ENCODE assay signal across 35 cellular contexts in genomic region chr11:76946223-76946622, GRCh38.
"Had no signal": no experiment of that assay in that cellular context is flagged by ENCODE, and none has a peak within 500 bp of the region (broad histone marks: within the 10 kb centered on the region; RNA-seq: fewer than 3 reads in every experiment).

No MANE protein-coding gene starts in this region.

- H3K27ac ChIP-seq: ascending aorta, breast epithelium, cardiac muscle cell, colonic mucosa, dorsolateral prefrontal cortex, esophagus muscularis mucosa, foreskin keratinocyte, gastrocnemius medialis, heart left ventricle had no signal

- H3K4me1 Mint-ChIP-seq: activated CD4-positive, alpha-beta memory T cell treated with anti-CD3 and anti-CD28 coated beads, Interleukin-2, amount 10 ng/mL, durations not matched to agents 7 days and 5 days; brain; endodermal cell had no signal

- H3K36me3 ChIP-seq: ascending aorta, breast epithelium, cardiac muscle cell, colonic mucosa, esophagus muscularis mucosa, gastrocnemius medialis, heart left ventricle had no signal

- H3K9me3 ChIP-seq: colonic mucosa, gastrocnemius medialis had no signal

- DNase-seq: activated CD4-positive, alpha-beta memory T cell treated with anti-CD3 and anti-CD28 coated beads, Interleukin-2, amount 10 ng/mL, durations not matched to agents 7 days and 5 days; activated CD4-positive, alpha-beta T cell treated with anti-CD3 and anti-CD28 coated beads for 1 hour; activated CD4-positive, alpha-beta T cell treated with anti-CD3 and anti-CD28 coated beads for 4 hours; activated CD4-positive, alpha-beta T cell treated with anti-CD3 and anti-CD28 coated beads, Interleukin-2, amount 10 ng/mL, durations not matched to agents 7 days and 5 days; activated CD4-positive, alpha-beta T cell treated with anti-CD3 and anti-CD28 coated beads, Interleukin-2, amount 50 U/mL, for 4 hours; activated CD8-positive, alpha-beta memory T cell treated with anti-CD3 and anti-CD28 coated beads, Interleukin-2, amount 50 U/mL, for 48 hours; activated gamma-delta T cell; activated naive CD4-positive, alpha-beta T cell; activated naive CD4-positive, alpha-beta T cell treated with anti-CD3 and anti-CD28 coated beads, Interleukin-2, amount 10 ng/mL, durations not matched to agents 7 days and 5 days; activated naive CD8-positive, alpha-beta T cell treated with anti-CD3 and anti-CD28 coated beads, Interleukin-2, amount 10 ng/mL, durations not matched to agents 7 days and 5 days; activated T-cell treated with anti-CD3 and anti-CD28 coated beads for 4 hours; activated T-cell treated with anti-CD3 and anti-CD28 coated beads, Interleukin-2, amount 50 U/mL, for 24 hours; activated T-cell treated with anti-CD3 and anti-CD28 coated beads, Interleukin-2, amount 50 U/mL, for 72 hours; central memory CD4-positive, alpha-beta T cell; cerebellar nuclear complex; colonic mucosa; dorsolateral prefrontal cortex; effector memory CD4-positive, alpha-beta T cell; endodermal cell; foreskin keratinocyte; gastrocnemius medialis; glutamatergic neuron; heart left ventricle; T-cell; T1000 had no signal

- H3K27me3 Mint-ChIP-seq: activated CD4-positive, alpha-beta memory T cell treated with anti-CD3 and anti-CD28 coated beads, Interleukin-2, amount 10 ng/mL, durations not matched to agents 7 days and 5 days; activated naive CD4-positive, alpha-beta T cell treated with anti-CD3 and anti-CD28 coated beads, Interleukin-2, amount 10 ng/mL, durations not matched to agents 7 days and 5 days; activated T-cell treated with anti-CD3 and anti-CD28 coated beads, Interleukin-2, amount 50 U/mL, for 24 hours; brain; dendritic cell treated with granulocyte-macrophage colony-stimulating factor and Interleukin-4, amounts not matched to agents 40 ng/mL and 50 ng/mL, for 4 days; T-cell had no signal

- ATAC-seq: activated naive CD4-positive, alpha-beta T cell treated with anti-CD3 and anti-CD28 coated beads, Interleukin-2, amount 50 U/mL, for 72 hours; activated T-cell treated with anti-CD3 and anti-CD28 coated beads, Interleukin-2, amount 50 U/mL, for 72 hours; foreskin keratinocyte; gastrocnemius medialis; heart left ventricle; T-cell; WTC11 had no signal

- H3K4me3 Mint-ChIP-seq: activated CD4-positive, alpha-beta memory T cell treated with anti-CD3 and anti-CD28 coated beads, Interleukin-2, amount 10 ng/mL, durations not matched to agents 7 days and 5 days; activated CD4-positive, alpha-beta T cell treated with anti-CD3 and anti-CD28 coated beads, Interleukin-2, amount 10 ng/mL, durations not matched to agents 7 days and 5 days; activated naive CD4-positive, alpha-beta T cell treated with anti-CD3 and anti-CD28 coated beads, Interleukin-2, amount 10 ng/mL, durations not matched to agents 7 days and 5 days; activated naive CD8-positive, alpha-beta T cell treated with anti-CD3 and anti-CD28 coated beads, Interleukin-2, amount 10 ng/mL, durations not matched to agents 7 days and 5 days; activated T-cell treated with anti-CD3 and anti-CD28 coated beads, Interleukin-2, amount 50 U/mL, for 24 hours; activated T-cell treated with anti-CD3 and anti-CD28 coated beads, Interleukin-2, amount 50 U/mL, for 72 hours; brain; dendritic cell treated with granulocyte-macrophage colony-stimulating factor and Interleukin-4, amounts not matched to agents 40 ng/mL and 50 ng/mL, for 4 days; endodermal cell; T-cell; T-helper 1 cell treated with Interleukin-12 subunit alpha and Interleukin-12 subunit beta and Interleukin-4 antibody, amounts not matched to agents 30 μg/mL and 1 μg/mL, for 36 hours; T-helper 2 cell treated with Interferon-gamma antibody and Interleukin-4, amounts not matched to agents 5 μg/mL and 100 μg/mL, for 36 hours; WTC11 had no signal

- H3K27me3 ChIP-seq: ascending aorta, breast epithelium, cardiac muscle cell, colonic mucosa, dorsolateral prefrontal cortex, esophagus muscularis mucosa, foreskin keratinocyte, gastrocnemius medialis, heart left ventricle had no signal

- H3K27ac Mint-ChIP-seq: activated CD4-positive, alpha-beta memory T cell treated with anti-CD3 and anti-CD28 coated beads, Interleukin-2, amount 10 ng/mL, durations not matched to agents 7 days and 5 days; activated CD4-positive, alpha-beta T cell treated with anti-CD3 and anti-CD28 coated beads, Interleukin-2, amount 10 ng/mL, durations not matched to agents 7 days and 5 days; activated naive CD4-positive, alpha-beta T cell treated with anti-CD3 and anti-CD28 coated beads, Interleukin-2, amount 10 ng/mL, durations not matched to agents 7 days and 5 days; activated naive CD4-positive, alpha-beta T cell treated with anti-CD3 and anti-CD28 coated beads, Interleukin-2, amount 50 U/mL, for 72 hours; activated naive CD8-positive, alpha-beta T cell treated with anti-CD3 and anti-CD28 coated beads, Interleukin-2, amount 10 ng/mL, durations not matched to agents 7 days and 5 days; activated T-cell treated with anti-CD3 and anti-CD28 coated beads, Interleukin-2, amount 50 U/mL, for 24 hours; activated T-cell treated with anti-CD3 and anti-CD28 coated beads, Interleukin-2, amount 50 U/mL, for 72 hours; brain; dendritic cell treated with granulocyte-macrophage colony-stimulating factor and Interleukin-4, amounts not matched to agents 40 ng/mL and 50 ng/mL, for 4 days; endodermal cell; T-cell; T-helper 1 cell treated with Interleukin-12 subunit alpha and Interleukin-12 subunit beta and Interleukin-4 antibody, amounts not matched to agents 30 μg/mL and 1 μg/mL, for 36 hours; T-helper 2 cell treated with Interferon-gamma antibody and Interleukin-4, amounts not matched to agents 5 μg/mL and 100 μg/mL, for 36 hours; WTC11 had no signal

- H3K4me3 ChIP-seq: ascending aorta, breast epithelium, cardiac muscle cell, colonic mucosa, dorsolateral prefrontal cortex, esophagus muscularis mucosa, gastrocnemius medialis, heart left ventricle had no signal

- H3K4me1 ChIP-seq: ascending aorta, breast epithelium, colonic mucosa, esophagus muscularis mucosa, foreskin keratinocyte, gastrocnemius medialis, heart left ventricle had no signal
